12 cellular contexts compared by ENCODE assay signal in the genomic region with DNA sequence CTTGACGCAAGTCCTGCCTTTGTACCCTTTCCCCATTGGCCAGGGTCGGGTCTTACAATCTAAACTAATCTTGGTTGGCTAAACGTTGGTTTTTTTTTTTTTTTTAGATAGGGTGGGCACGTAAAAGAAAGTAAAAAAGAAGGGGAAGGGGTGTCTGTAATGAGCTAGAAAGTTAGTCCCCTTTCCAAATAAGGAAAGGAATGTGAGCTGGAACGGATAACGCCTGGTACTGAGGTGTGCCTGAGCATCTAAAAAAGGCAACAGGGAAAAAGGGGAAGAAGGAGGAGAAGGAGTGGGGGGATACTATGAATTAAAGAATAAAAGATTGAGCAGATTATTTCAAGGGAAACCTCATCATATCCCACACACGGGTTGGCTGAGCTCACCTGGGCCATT.
A peak's percentile ranks its signal among the peaks of the same experiment; 100 is the strongest.
DNase-seq lines count a peak whose midpoint lies in the region; ATAC-seq and TF ChIP-seq lines count a peak whose summit lies in the region.
"Had no signal": no experiment of that assay in that cellular context is flagged by ENCODE, and none has a peak within 500 bp of the region (broad histone marks: within the 10 kb centered on the region; RNA-seq: fewer than 3 reads in every experiment).

No MANE protein-coding gene starts in this region.

- no peak for TF ChIP-seq POLR2A in sigmoid colon (IDR thresholded peaks at IDR 0.05)

- TF ChIP-seq CTCF in Caco-2 (IDR thresholded peaks at IDR 0.05; ENCODE audit: insufficient read depth in 1 of 2, low read depth in 1 of 2, low read length in 1 of 2, severe bottlenecking in 1 of 2, unreplicated experiment in 1 of 2) (no peak), sigmoid colon (IDR thresholded peaks at IDR 0.05) (no peak)

- no peaks in the 10 kb centered on the region for H3K9me3 ChIP-seq in Caco-2
- H3K9me3 ChIP-seq in SJSA1 (replicated peaks), result no peaks in the 10 kb centered on the region
- H3K9me3 ChIP-seq in right cardiac atrium (ENCODE audit: control insufficient read depth, low read length), result no peaks in the 10 kb centered on the region
- no peaks in the 10 kb centered on the region for H3K9me3 ChIP-seq in sigmoid colon

- peak overlapping the region; percentile 75 for H3K27ac ChIP-seq in SJSA1
- peak overlapping the region; percentile 87 for H3K27ac ChIP-seq in right cardiac atrium (ENCODE audit: low read length)
- H3K27ac ChIP-seq in sigmoid colon, result peak overlapping the region; percentile 86 to 98 (median 90)

- H3K4me3 Mint-ChIP-seq in Caco-2 (ENCODE audit: unreplicated experiment), result no peak overlapping the region
- H3K4me3 Mint-ChIP-seq in stimulated activated naive B cell treated with anti-CD40 and anti-IgM and Interleukin-4, amounts not matched to agents 10 μg/mL and 1 μg/mL and 100 μg/mL, for 72 hours, result no peak overlapping the region
- H3K4me3 Mint-ChIP-seq: B cell had no signal

- H3K9me3 Mint-ChIP-seq in Caco-2 (ENCODE audit: unreplicated experiment), result no peaks in the 10 kb centered on the region
- peaks cover 0 to 2% of the 10 kb centered on the region in 2 donors for H3K9me3 Mint-ChIP-seq in stimulated activated naive B cell treated with anti-CD40 and anti-IgM and Interleukin-4, amounts not matched to agents 10 μg/mL and 1 μg/mL and 100 μg/mL, for 72 hours

- peak overlapping the region; percentile 63 for H3K27ac Mint-ChIP-seq in Caco-2 (ENCODE audit: unreplicated experiment)
- no peak overlapping the region for H3K27ac Mint-ChIP-seq in stimulated activated naive B cell treated with anti-CD40 and anti-IgM and Interleukin-4, amounts not matched to agents 10 μg/mL and 1 μg/mL and 100 μg/mL, for 72 hours
- H3K27ac Mint-ChIP-seq: B cell had no signal

- CTCF ChIA-PET in Caco-2 (lab: Charles Lee), result interaction anchor here (0.5 to 1.0 kb wide), 7 partner anchors 36 to 145 kb away, joined by 3 to 4 read pairs (median 3); no protein-coding TSS in a partner anchor

- TF ChIP-seq EP300 in sigmoid colon (IDR thresholded peaks at IDR 0.05), result no peak

- H3K4me3 ChIP-seq in Caco-2 (ENCODE audit: low read depth, low read length), result no peak overlapping the region
- H3K4me3 ChIP-seq in SJSA1, result no peak overlapping the region
- H3K4me3 ChIP-seq in right cardiac atrium (ENCODE audit: low read length), result no peak overlapping the region
- H3K4me3 ChIP-seq in sigmoid colon, result no peak overlapping the region

- POLR2A ChIA-PET in Caco-2 (lab: Charles Lee), result interaction anchor here (1.0 kb wide), 1 partner anchor 106 kb away, joined by 3 read pairs; a partner anchor contains a TSS

- no peak for ATAC-seq in right cardiac atrium
- ATAC-seq in stimulated activated naive B cell treated with anti-CD40 and anti-IgM and Interleukin-4, amounts not matched to agents 10 μg/mL and 1 μg/mL and 100 μg/mL, for 72 hours (replicated peaks), result no peak

- WGBS in right cardiac atrium, result 52% methylated on average over 7 of the region's 7 CpGs
- WGBS in sigmoid colon, 2 donors, result 77 to 86% methylated on average over 7 of the region's 7 CpGs

- H3K27me3 ChIP-seq in Caco-2 (replicated peaks; ENCODE audit: control insufficient read depth, insufficient read depth, low read length), result no peaks in the 10 kb centered on the region
- H3K27me3 ChIP-seq in SJSA1 (replicated peaks), result no peaks in the 10 kb centered on the region
- no peaks in the 10 kb centered on the region for H3K27me3 ChIP-seq in right cardiac atrium (ENCODE audit: control insufficient read depth, insufficient read depth)
- no peaks in the 10 kb centered on the region for H3K27me3 ChIP-seq in sigmoid colon

- H3K4me1 Mint-ChIP-seq in Caco-2 (ENCODE audit: low read depth, unreplicated experiment), result peaks cover 34% of the 10 kb centered on the region
- peaks cover 4 to 5% of the 10 kb centered on the region in 2 donors for H3K4me1 Mint-ChIP-seq in stimulated activated naive B cell treated with anti-CD40 and anti-IgM and Interleukin-4, amounts not matched to agents 10 μg/mL and 1 μg/mL and 100 μg/mL, for 72 hours
- H3K4me1 Mint-ChIP-seq: B cell had no signal

- H3K36me3 ChIP-seq in Caco-2 (ENCODE audit: control insufficient read depth, insufficient read depth, low read length), result no peaks in the 10 kb centered on the region
- no peaks in the 10 kb centered on the region for H3K36me3 ChIP-seq in SJSA1
- no peaks in the 10 kb centered on the region for H3K36me3 ChIP-seq in sigmoid colon

- H3K36me3 Mint-ChIP-seq in Caco-2 (ENCODE audit: insufficient read depth, unreplicated experiment), result no peaks in the 10 kb centered on the region
- H3K36me3 Mint-ChIP-seq in stimulated activated naive B cell treated with anti-CD40 and anti-IgM and Interleukin-4, amounts not matched to agents 10 μg/mL and 1 μg/mL and 100 μg/mL, for 72 hours, result no peaks in the 10 kb centered on the region

- DNase-seq in Caco-2 (no peak), SJSA1 (ENCODE audit: low read depth in 1 of 2, low spot score in 2 of 2) (no peak), right cardiac atrium (no peak), sigmoid colon (no peak), amygdala (lab: John Stamatoyannopoulos, UW) (no peak), AML-193 (lab: John Stamatoyannopoulos, UW) (no peak), HuH-7 (ENCODE audit: low spot score) (no peak)
- no peak for DNase-seq in stimulated activated naive B cell treated with anti-CD40 and anti-IgM and Interleukin-4, amounts not matched to agents 10 μg/mL and 1 μg/mL and 100 μg/mL, for 72 hours
- DNase-seq: activated CD4-positive, CD25-positive, alpha-beta regulatory T cell treated with anti-CD3 and anti-CD28 coated beads, Interleukin-2, amount 50 U/mL, for 72 hours; KG1; NCI-H2029 treated with DMSO at 0.1 percent for 48 hours had no signal

- H3K4me1 ChIP-seq in Caco-2 (peaks cover 40% of the 10 kb centered on the region), SJSA1 (replicated peaks) (peaks cover 38% of the 10 kb centered on the region), right cardiac atrium (ENCODE audit: control insufficient read depth, insufficient read depth, low read length) (peaks cover 29% of the 10 kb centered on the region), sigmoid colon (peaks cover 2 to 79% (median 67%) of the 10 kb centered on the region in 4 donors)

- no peaks in the 10 kb centered on the region for H3K27me3 Mint-ChIP-seq in Caco-2 (ENCODE audit: insufficient read depth, unreplicated experiment)
- peaks cover 11 to 19% of the 10 kb centered on the region in 2 donors for H3K27me3 Mint-ChIP-seq in stimulated activated naive B cell treated with anti-CD40 and anti-IgM and Interleukin-4, amounts not matched to agents 10 μg/mL and 1 μg/mL and 100 μg/mL, for 72 hours

- BruUV-seq in Caco-2 (replicated peaks; lab: Mats Ljungman, UMichigan), result no TSS peak

- intact Hi-C loops in Caco-2 (cut with micrococcal nuclease; ENCODE audit: unreplicated experiment) (no loop called here), right cardiac atrium (cut with DNase I) (loop anchor here in 2 of 4 donors (5.0 to 10.0 kb wide), 2 partner anchors 49 to 107 kb away; a partner anchor contains a TSS), sigmoid colon (cut with DNase I) (no loop called here)
